Comparison of ENCODE assay signal across 8 cellular contexts in the genomic region with DNA sequence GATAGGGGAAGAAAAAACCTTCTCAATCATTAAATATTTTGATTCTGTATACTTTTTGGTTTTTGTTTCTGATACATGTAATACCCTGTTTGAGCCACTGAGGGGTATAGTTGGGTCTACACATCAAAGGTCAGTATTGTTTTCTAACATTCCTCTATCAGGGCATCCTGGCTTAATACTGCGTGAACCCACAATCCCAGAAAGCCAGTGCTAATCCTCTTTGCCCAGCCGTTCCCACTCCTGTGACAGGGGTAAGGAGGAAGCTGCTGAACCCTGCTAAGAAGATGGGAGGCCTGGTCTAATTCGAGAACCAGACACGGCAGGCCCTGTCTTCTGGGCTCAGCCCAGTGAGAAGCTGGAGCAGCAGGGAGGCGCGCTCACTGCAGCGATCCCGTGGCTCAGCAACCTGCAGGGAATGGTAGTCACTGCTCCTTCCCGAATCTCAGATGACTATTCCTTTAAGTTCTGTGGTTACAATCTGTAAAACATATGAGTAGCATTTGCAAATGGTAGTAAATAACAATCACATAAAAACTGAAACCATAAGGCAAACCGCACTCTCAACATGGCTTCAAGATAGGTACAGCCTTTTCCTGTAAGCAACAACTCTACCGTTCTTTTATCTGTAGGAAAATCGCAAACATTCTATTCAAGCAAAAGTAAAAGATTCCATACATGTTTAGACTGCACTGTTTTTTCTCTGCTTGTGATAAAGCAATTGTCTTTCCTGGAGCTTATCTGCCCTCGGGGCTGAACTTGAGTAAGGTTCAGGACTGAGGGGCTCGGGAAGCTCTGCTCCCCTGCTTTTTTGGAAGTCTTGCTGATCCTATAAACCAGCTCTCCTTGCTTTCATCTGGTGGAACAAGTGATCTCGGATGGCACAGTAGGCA.
DNase-seq lines count a peak whose midpoint lies in the region; ATAC-seq and TF ChIP-seq lines count a peak whose summit lies in the region.

No MANE protein-coding gene starts in this region.

- peak; percentile 53 for ATAC-seq in GM19467 (IDR thresholded peaks at IDR 0.05; ENCODE audit: unreplicated experiment)

- H3K4me1 ChIP-seq in BE2C, result no peaks in the 10 kb centered on the region

- no peak overlapping the region; the same call in 1 of the 2 replicates for H3K4me3 ChIP-seq in BE2C (ENCODE audit: low read depth, low read length)
- H3K4me3 ChIP-seq in coronary artery, result peak overlapping the region; percentile 33

- H3K36me3 ChIP-seq in BE2C, result no peaks in the 10 kb centered on the region

- H3K27ac ChIP-seq in coronary artery, result peak overlapping the region in 1 of 2 donors; percentile 37

- H3K27me3 ChIP-seq in BE2C, result no peaks in the 10 kb centered on the region

- no peak for DNase-seq in BE2C
- DNase-seq in NCI-H82 (lab: John Stamatoyannopoulos, UW), result peak; percentile 96
- DNase-seq in coronary artery (ENCODE audit: low spot score), result no peak
- peak; percentile 5 to 44 for DNase-seq in lung microvascular endothelial cell (ENCODE audit: low read depth in 2 of 2)
- DNase-seq in AG08396 (ENCODE audit: low spot score), result no peak
- no peak for DNase-seq in NCI-H2029 (lab: John Stamatoyannopoulos, UW)
- no peak for DNase-seq in NCI-H1930 (lab: John Stamatoyannopoulos, UW)

- H3K9me3 ChIP-seq in BE2C, result no peaks in the 10 kb centered on the region

- TF ChIP-seq CTCF in BE2C (IDR thresholded peaks at IDR 0.05; ENCODE audit: low read depth, low read length) (peak; percentile 13; the same call in 1 of the 2 replicates), coronary artery (IDR thresholded peaks at IDR 0.05) (peak; percentile 17)

Comparison
In these comparisons a context has a peak if more than half of its experiments do, and no peak if none do; other contexts are left out.
1. DNase-seq: peak in NCI-H82 (single experiment) and lung microvascular endothelial cell (2 of 2); none in BE2C (single experiment), coronary artery (single experiment), AG08396 (single experiment), NCI-H2029 (single experiment) and NCI-H1930 (0 of 2).